Comparison of ENCODE assay signal across 1 cellular context in genomic region chr2:205883965-205884364, GRCh38.
TF ChIP-seq lines count a peak whose summit lies in the region.

No MANE protein-coding gene starts in this region.

TF ChIP-seq in WTC11, 78 proteins besides CTCF, POLR2A, EP300 and RAD21 (continued from another document):
- TF ChIP-seq PRDM15 (CRISPR knock-in tag; IDR thresholded peaks at IDR 0.05) (no peak), IRF1 (CRISPR knock-in tag; IDR thresholded peaks at IDR 0.05) (no peak), ZMAT4 (CRISPR knock-in tag; IDR thresholded peaks at IDR 0.05) (no peak), PRRX2 (CRISPR knock-in tag; IDR thresholded peaks at IDR 0.05) (no peak)
